In the genomic region with DNA sequence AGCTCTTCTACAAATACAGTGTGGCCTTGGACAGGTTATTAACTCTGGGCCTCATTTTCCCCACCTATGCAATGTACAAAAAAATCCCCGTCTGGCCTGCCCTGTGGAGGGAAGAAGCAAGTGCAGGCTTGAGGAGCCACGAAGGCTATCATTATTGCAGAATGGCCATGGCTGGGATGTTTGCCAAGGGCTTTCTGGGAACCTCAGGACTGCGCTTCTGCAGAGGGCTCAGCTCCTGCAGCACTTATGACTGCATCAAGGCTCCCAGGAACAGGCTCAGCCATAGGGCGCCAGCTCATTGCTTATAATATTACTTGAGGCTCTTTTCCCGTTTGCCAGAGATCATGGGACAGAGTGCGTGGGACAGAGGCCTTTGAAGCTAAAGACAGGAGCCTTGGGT, we compare ENCODE assay signal across 12 cellular contexts. TPM values are rescaled to one million over a fixed set of nuclear protein-coding genes. Genes with fewer than 3 reads are reported as not detected.
A peak's percentile ranks its signal among the peaks of the same experiment; 100 is the strongest.
DNase-seq lines count a peak whose midpoint lies in the region; ATAC-seq and TF ChIP-seq lines count a peak whose summit lies in the region.
"Had no signal": no experiment of that assay in that cellular context is flagged by ENCODE, and none has a peak within 500 bp of the region (broad histone marks: within the 10 kb centered on the region; RNA-seq: fewer than 3 reads in every experiment).

No MANE protein-coding gene starts in this region.

- TF ChIP-seq CTCF in fibroblast of pulmonary artery (IDR thresholded peaks at IDR 0.05; ENCODE audit: low read length, missing control alignments): no peak

- H3K9me3 Mint-ChIP-seq in activated T-cell treated with anti-CD3 and anti-CD28 coated beads, Interleukin-2, amount 50 U/mL, for 24 hours: no peaks in the 10 kb centered on the region
- H3K9me3 Mint-ChIP-seq in T-cell: no peaks in the 10 kb centered on the region
- no peaks in the 10 kb centered on the region for H3K9me3 Mint-ChIP-seq in stimulated activated memory B cell treated with anti-CD40 and anti-IgM and Interleukin-4, amounts not matched to agents 10 μg/mL and 1 μg/mL and 100 μg/mL, for 72 hours

- peaks cover 100% of the 10 kb centered on the region for H3K4me1 Mint-ChIP-seq in activated T-cell treated with anti-CD3 and anti-CD28 coated beads, Interleukin-2, amount 50 U/mL, for 24 hours (ENCODE audit: low read depth)
- H3K4me1 Mint-ChIP-seq in T-cell: peaks cover 92 to 100% (median 96%) of the 10 kb centered on the region in 3 donors
- H3K4me1 Mint-ChIP-seq in stimulated activated memory B cell treated with anti-CD40 and anti-IgM and Interleukin-4, amounts not matched to agents 10 μg/mL and 1 μg/mL and 100 μg/mL, for 72 hours: peaks cover 70% of the 10 kb centered on the region

- H3K4me3 ChIP-seq in fibroblast of pulmonary artery (replicated peaks; ENCODE audit: low read depth, low read length): no peak overlapping the region
- H3K4me3 ChIP-seq: body of pancreas had no signal

- H3K27me3 Mint-ChIP-seq in activated T-cell treated with anti-CD3 and anti-CD28 coated beads, Interleukin-2, amount 50 U/mL, for 24 hours: no peaks in the 10 kb centered on the region
- no peaks in the 10 kb centered on the region for H3K27me3 Mint-ChIP-seq in T-cell
- no peaks in the 10 kb centered on the region for H3K27me3 Mint-ChIP-seq in stimulated activated memory B cell treated with anti-CD40 and anti-IgM and Interleukin-4, amounts not matched to agents 10 μg/mL and 1 μg/mL and 100 μg/mL, for 72 hours

- POLR2A ChIA-PET in T-cell (lab: Charles Lee): no interaction called here
- POLR2A ChIA-PET in HEK293T (lab: Yijun Ruan, JAX): interaction anchor here (1.6 kb wide), 1 partner anchor 13 kb away, joined by 3 read pairs; no protein-coding TSS in a partner anchor

- H3K27ac Mint-ChIP-seq in activated T-cell treated with anti-CD3 and anti-CD28 coated beads, Interleukin-2, amount 50 U/mL, for 24 hours: peak overlapping the region; percentile 98
- peak overlapping the region; percentile 87 to 100 for H3K27ac Mint-ChIP-seq in T-cell
- H3K27ac Mint-ChIP-seq in stimulated activated memory B cell treated with anti-CD40 and anti-IgM and Interleukin-4, amounts not matched to agents 10 μg/mL and 1 μg/mL and 100 μg/mL, for 72 hours: peak overlapping the region; percentile 42

- H3K4me3 Mint-ChIP-seq in activated T-cell treated with anti-CD3 and anti-CD28 coated beads, Interleukin-2, amount 50 U/mL, for 24 hours: no peak overlapping the region
- H3K4me3 Mint-ChIP-seq in T-cell: peak overlapping the region; percentile 0 to 80 (median 49)
- no peak overlapping the region for H3K4me3 Mint-ChIP-seq in stimulated activated memory B cell treated with anti-CD40 and anti-IgM and Interleukin-4, amounts not matched to agents 10 μg/mL and 1 μg/mL and 100 μg/mL, for 72 hours

- peaks cover 21% of the 10 kb centered on the region for H3K36me3 Mint-ChIP-seq in activated T-cell treated with anti-CD3 and anti-CD28 coated beads, Interleukin-2, amount 50 U/mL, for 24 hours (ENCODE audit: low read depth)
- no peaks in the 10 kb centered on the region for H3K36me3 Mint-ChIP-seq in T-cell
- H3K36me3 Mint-ChIP-seq in stimulated activated memory B cell treated with anti-CD40 and anti-IgM and Interleukin-4, amounts not matched to agents 10 μg/mL and 1 μg/mL and 100 μg/mL, for 72 hours: no peaks in the 10 kb centered on the region

- CTCF ChIA-PET in T-cell (lab: Charles Lee): interaction anchor here in 1 of 2 donors (2.4 kb wide), 1 partner anchor 29 kb away, joined by 8 read pairs; no protein-coding TSS in a partner anchor
- CTCF ChIA-PET in HEK293T (lab: Yijun Ruan, JAX): no interaction called here

- no peak for ATAC-seq in T-cell (replicated peaks in 1 of 4)
- ATAC-seq in stimulated activated memory B cell treated with anti-CD40 and anti-IgM and Interleukin-4, amounts not matched to agents 10 μg/mL and 1 μg/mL and 100 μg/mL, for 72 hours: no peak
- no peak for ATAC-seq in HG03159 (IDR thresholded peaks at IDR 0.05; ENCODE audit: unreplicated experiment)
- no peak for ATAC-seq in HG03571 (IDR thresholded peaks at IDR 0.05; ENCODE audit: unreplicated experiment)
- ATAC-seq: body of pancreas had no signal

- no peak for DNase-seq in activated T-cell treated with anti-CD3 and anti-CD28 coated beads, Interleukin-2, amount 50 U/mL, for 24 hours
- DNase-seq in activated T-cell treated with anti-CD3 and anti-CD28 coated beads for 4 hours (no peak), T-cell (no peak), fibroblast of pulmonary artery (ENCODE audit: low read depth) (peak; percentile 51), HEK293T (ENCODE audit: extremely low spot score) (no peak)
- DNase-seq: COR-L47, NCI-H345 had no signal

TF ChIP-seq in HEK293T, 16 proteins besides CTCF, POLR2A, EP300 and RAD21:
- TF ChIP-seq CTBP1 (IDR thresholded peaks at IDR 0.05; ENCODE audit: borderline replicate concordance): no peak
- no peak for TF ChIP-seq NFRKB (IDR thresholded peaks at IDR 0.05)
- TF ChIP-seq FOXK2 (IDR thresholded peaks at IDR 0.05): no peak
- no peak for TF ChIP-seq FOXM1 (IDR thresholded peaks at IDR 0.05; ENCODE audit: borderline replicate concordance)
- TF ChIP-seq HDGF (IDR thresholded peaks at IDR 0.05; ENCODE audit: borderline replicate concordance): no peak

RNA-seq across cellular contexts. Expression of gene C10orf105, which starts 20.5 kb away (rescaled TPM):
- total RNA-seq in T-cell: under 1 TPM; 0.15 to 0.45 (median 0.16) TPM
- total RNA-seq: body of pancreas, skeletal muscle tissue had no signal

RNA-seq across cellular contexts. Expression of gene VSIR, which starts 33.3 kb away (rescaled TPM):
- 100 to 1,000 TPM in 2 of 5 donors, 10 to 100 TPM in 3; 81.4 to 134 (median 98.3) TPM for total RNA-seq in T-cell

Comparison
In these comparisons a context has a peak if more than half of its experiments do, and no peak if none do; other contexts are left out.
1. H3K27ac Mint-ChIP-seq: peak in every context shown above with its lines; median percentile 98 in activated T-cell treated with anti-CD3 and anti-CD28 coated beads, Interleukin-2, amount 50 U/mL, for 24 hours; 94 in T-cell; 42 in stimulated activated memory B cell treated with anti-CD40 and anti-IgM and Interleukin-4, amounts not matched to agents 10 μg/mL and 1 μg/mL and 100 μg/mL, for 72 hours.
2. H3K4me3 Mint-ChIP-seq: peak in T-cell (3 of 3); none in activated T-cell treated with anti-CD3 and anti-CD28 coated beads, Interleukin-2, amount 50 U/mL, for 24 hours (single experiment) and stimulated activated memory B cell treated with anti-CD40 and anti-IgM and Interleukin-4, amounts not matched to agents 10 μg/mL and 1 μg/mL and 100 μg/mL, for 72 hours (single experiment).